In genomic region chr6:135331002-135331401, GRCh38 we compare ENCODE assay signal across 1 cellular context.
TF ChIP-seq lines count a peak whose summit lies in the region.

No MANE protein-coding gene starts in this region.

TF ChIP-seq in GM12878, 131 proteins besides CTCF, POLR2A, EP300 and RAD21 (continued from another document):
- TF ChIP-seq GATAD2B (conservative IDR thresholded peaks at IDR 0.05; ENCODE audit: low read depth) (no peak), BHLHE40 (IDR thresholded peaks at IDR 0.05; ENCODE audit: borderline replicate concordance in 1 of 2, low read depth in 2 of 2, low read length in 1 of 2) (peak; percentile 27 to 66; a peak in 2 of 4 replicates), EGR1 (IDR thresholded peaks at IDR 0.05; ENCODE audit: borderline replicate concordance in 1 of 2, low read depth in 2 of 2, low read length in 2 of 2) (no peak), ATF7 (IDR thresholded peaks at IDR 0.05; ENCODE audit: low read depth) (peak; percentile 48), NFXL1 (IDR thresholded peaks at IDR 0.05; ENCODE audit: borderline replicate concordance) (no peak), NRF1 (conservative IDR thresholded peaks at IDR 0.05; ENCODE audit: low read depth, low read length) (no peak), HDAC6 (IDR thresholded peaks at IDR 0.05; ENCODE audit: unreplicated experiment) (no peak), RCOR1 (conservative IDR thresholded peaks at IDR 0.05; ENCODE audit: low read depth, low read length) (no peak)
